Comparison of ENCODE assay signal across 9 cellular contexts in genomic region chr4:3388461-3389185, GRCh38. TPM values are rescaled to one million over a fixed set of nuclear protein-coding genes. Genes with fewer than 3 reads are reported as not detected.
DNase-seq lines count a peak whose midpoint lies in the region; ATAC-seq lines count a peak whose summit lies in the region.
"Had no signal": no experiment of that assay in that cellular context is flagged by ENCODE, and none has a peak within 500 bp of the region (broad histone marks: within the 10 kb centered on the region; RNA-seq: fewer than 3 reads in every experiment).

No MANE protein-coding gene starts in this region.

- ATAC-seq in GM18861 (IDR thresholded peaks at IDR 0.05; ENCODE audit: unreplicated experiment) (peak; percentile 71), HG03066 (IDR thresholded peaks at IDR 0.05; ENCODE audit: low read depth, unreplicated experiment) (peak; percentile 60), sciatic nerve (peak; percentile 48)

- intact Hi-C loops in sciatic nerve (cut with DNase I) = no loop called here

- peak; percentile 71 for DNase-seq in SIG-M5 treated with dmso at 0.1 percent for 504 hours (lab: John Stamatoyannopoulos, UW; ENCODE audit: unreplicated experiment)
- peak; percentile 56 for DNase-seq in foreskin melanocyte
- no peak for DNase-seq in sciatic nerve (ENCODE audit: low spot score)
- no peak for DNase-seq in HT-29 (ENCODE audit: low spot score)
- DNase-seq in LoVo (ENCODE audit: low spot score) = no peak
- no peak for DNase-seq in NCI-H2196 (lab: John Stamatoyannopoulos, UW; ENCODE audit: unreplicated experiment)
- DNase-seq: activated T-cell treated with anti-CD3 and anti-CD28 coated beads, Interleukin-2, amount 50 U/mL, for 4 hours had no signal

RNA-seq across cellular contexts. Expression of gene HGFAC, which starts 53.1 kb away (rescaled TPM):
- not detected for total RNA-seq in sciatic nerve
- total RNA-seq in HT-29 (2014; rRNA removed; shearing (Covaris generic)) = 0.13 TPM in 1 of 2 replicates, not detected in the other

Comparison
In these comparisons a context has a peak if more than half of its experiments do, and no peak if none do; other contexts are left out.
1. DNase-seq: peak in SIG-M5 treated with dmso at 0.1 percent for 504 hours (single experiment) and foreskin melanocyte (single experiment); none in sciatic nerve (single experiment), HT-29 (single experiment), LoVo (single experiment) and NCI-H2196 (single experiment).
2. Peak in every context shown above with its lines, with median percentiles within 50 percentile points of each other: ATAC-seq.